ENCODE assay signal across 13 cellular contexts in genomic region chr14:68376067-68376810, GRCh38.
DNase-seq lines count a peak whose midpoint lies in the region; ATAC-seq and TF ChIP-seq lines count a peak whose summit lies in the region.
"Had no signal": no experiment of that assay in that cellular context is flagged by ENCODE, and none has a peak within 500 bp of the region (broad histone marks: within the 10 kb centered on the region; RNA-seq: fewer than 3 reads in every experiment).

No MANE protein-coding gene starts in this region.

- peak overlapping the region; percentile 9 for H3K4me3 Mint-ChIP-seq in activated naive CD8-positive, alpha-beta T cell
- no peak overlapping the region for H3K4me3 Mint-ChIP-seq in activated naive CD8-positive, alpha-beta T cell treated with anti-CD3 and anti-CD28 coated beads, Interleukin-2, amount 50 U/mL, for 24 hours
- no peak overlapping the region for H3K4me3 Mint-ChIP-seq in osteocyte (ENCODE audit: unreplicated experiment)
- H3K4me3 Mint-ChIP-seq: stimulated activated naive CD8-positive, alpha-beta T cell treated with anti-CD3 and anti-CD28 coated beads, Interleukin-15, amount 100 ng/mL, for 72 hours had no signal

- peaks cover 74% of the 10 kb centered on the region for H3K4me1 Mint-ChIP-seq in activated naive CD8-positive, alpha-beta T cell (ENCODE audit: low read depth)
- peaks cover 69% of the 10 kb centered on the region for H3K4me1 Mint-ChIP-seq in activated naive CD8-positive, alpha-beta T cell treated with anti-CD3 and anti-CD28 coated beads, Interleukin-2, amount 50 U/mL, for 24 hours
- peaks cover 15% of the 10 kb centered on the region for H3K4me1 Mint-ChIP-seq in osteocyte (ENCODE audit: unreplicated experiment)

- H3K9me3 ChIP-seq in muscle layer of colon (ENCODE audit: low read length) (no peaks in the 10 kb centered on the region), transverse colon (no peaks in the 10 kb centered on the region)

- TF ChIP-seq EP300 in transverse colon (IDR thresholded peaks at IDR 0.05; ENCODE audit: low read depth): no peak

- no peak overlapping the region for H3K4me3 ChIP-seq in muscle layer of colon (ENCODE audit: low read depth in 1 of 2, low read length in 2 of 2)
- no peak overlapping the region for H3K4me3 ChIP-seq in transverse colon

- ATAC-seq in activated naive CD8-positive, alpha-beta T cell treated with anti-CD3 and anti-CD28 coated beads, Interleukin-2, amount 50 U/mL, for 24 hours: no peak
- ATAC-seq: stimulated activated naive CD8-positive, alpha-beta T cell treated with anti-CD3 and anti-CD28 coated beads, Interleukin-15, amount 100 ng/mL, for 72 hours had no signal

- H3K9me3 Mint-ChIP-seq in activated naive CD8-positive, alpha-beta T cell (ENCODE audit: low read depth): peaks cover 4% of the 10 kb centered on the region
- H3K9me3 Mint-ChIP-seq in activated naive CD8-positive, alpha-beta T cell treated with anti-CD3 and anti-CD28 coated beads, Interleukin-2, amount 50 U/mL, for 24 hours: no peaks in the 10 kb centered on the region
- peaks cover 4% of the 10 kb centered on the region for H3K9me3 Mint-ChIP-seq in osteocyte (ENCODE audit: unreplicated experiment)

- in situ Hi-C loops in transverse colon (cut with MboI; ENCODE audit: low pct_ligation_motif_present in 1 of 4, low pct_unique_long_range_greater_than_20kb in 1 of 4, low sequenced_read_pairs in 3 of 4): no loop called here

- intact Hi-C loops in transverse colon (cut with DNase I; ENCODE audit: low total_unique reads): loop anchor here (5.0 kb wide), 1 partner anchor 79 kb away; no protein-coding TSS in a partner anchor

- H3K27me3 ChIP-seq in muscle layer of colon (ENCODE audit: control insufficient read depth in 1 of 2, insufficient read depth in 2 of 2, low read length in 2 of 2) (no peaks in the 10 kb centered on the region), transverse colon (no peaks in the 10 kb centered on the region)

- WGBS in transverse colon (ENCODE audit: low coverage in 1 of 2), 2 donors: 76 to 79% methylated on average over 2 of the region's 2 CpGs

- peaks cover 6% of the 10 kb centered on the region for H3K36me3 Mint-ChIP-seq in activated naive CD8-positive, alpha-beta T cell
- H3K36me3 Mint-ChIP-seq in activated naive CD8-positive, alpha-beta T cell treated with anti-CD3 and anti-CD28 coated beads, Interleukin-2, amount 50 U/mL, for 24 hours (ENCODE audit: low read depth): no peaks in the 10 kb centered on the region
- H3K36me3 Mint-ChIP-seq in osteocyte (ENCODE audit: unreplicated experiment): no peaks in the 10 kb centered on the region

- H3K27ac Mint-ChIP-seq in activated naive CD8-positive, alpha-beta T cell: peak overlapping the region; percentile 61
- no peak overlapping the region for H3K27ac Mint-ChIP-seq in activated naive CD8-positive, alpha-beta T cell treated with anti-CD3 and anti-CD28 coated beads, Interleukin-2, amount 50 U/mL, for 24 hours
- no peak overlapping the region for H3K27ac Mint-ChIP-seq in osteocyte (ENCODE audit: unreplicated experiment)

- H3K4me1 ChIP-seq in muscle layer of colon (ENCODE audit: insufficient read depth, low read length): peaks cover 49% of the 10 kb centered on the region
- H3K4me1 ChIP-seq in transverse colon: peaks cover 23 to 43% (median 29%) of the 10 kb centered on the region in 4 donors

- H3K9ac ChIP-seq in muscle layer of colon (ENCODE audit: low read length): no peak overlapping the region

- H3K27ac ChIP-seq in muscle layer of colon (ENCODE audit: low read depth, low read length) (peak overlapping the region; percentile 84), transverse colon (peak overlapping the region; percentile 61 to 78 (median 71))
- H3K27ac ChIP-seq: HL-60 had no signal

- H3K36me3 ChIP-seq in muscle layer of colon (ENCODE audit: insufficient read depth, low read length): no peaks in the 10 kb centered on the region
- H3K36me3 ChIP-seq in transverse colon: no peaks in the 10 kb centered on the region

- TF ChIP-seq CTCF in transverse colon (IDR thresholded peaks at IDR 0.05) (no peak), osteocyte (IDR thresholded peaks at IDR 0.05) (no peak)

- DNase-seq in activated naive CD8-positive, alpha-beta T cell treated with anti-CD3 and anti-CD28 coated beads, Interleukin-2, amount 50 U/mL, for 24 hours: no peak
- DNase-seq in astrocyte of the hippocampus (ENCODE audit: low read depth, low spot score): peak; percentile 87
- DNase-seq in transverse colon: no peak
- DNase-seq in osteocyte (ENCODE audit: extremely low spot score, unreplicated experiment): no peak
- no peak for DNase-seq in stimulated activated CD4-positive, alpha-beta T cell treated with anti-CD3 and anti-CD28 coated beads, Interleukin-4, amount 100 ng/mL, for 4 hours
- DNase-seq in SKM-1 treated with dmso at 0.1 percent for 144 hours (lab: John Stamatoyannopoulos, UW; ENCODE audit: unreplicated experiment): no peak
- DNase-seq: ACHN; NCI-H1694 treated with DMSO at 0.1 percent for 48 hours; stimulated activated CD4-positive, alpha-beta T cell treated with anti-CD3 and anti-CD28 coated beads, Interleukin-1b, Interleukin-23, amount 100 ng/mL, for 48 hours; stimulated activated naive CD8-positive, alpha-beta T cell treated with anti-CD3 and anti-CD28 coated beads, Interleukin-15, amount 100 ng/mL, for 72 hours had no signal

- no peaks in the 10 kb centered on the region for H3K27me3 Mint-ChIP-seq in activated naive CD8-positive, alpha-beta T cell
- no peaks in the 10 kb centered on the region for H3K27me3 Mint-ChIP-seq in activated naive CD8-positive, alpha-beta T cell treated with anti-CD3 and anti-CD28 coated beads, Interleukin-2, amount 50 U/mL, for 24 hours
- no peaks in the 10 kb centered on the region for H3K27me3 Mint-ChIP-seq in osteocyte (ENCODE audit: unreplicated experiment)
- H3K27me3 Mint-ChIP-seq: stimulated activated naive CD8-positive, alpha-beta T cell treated with anti-CD3 and anti-CD28 coated beads, Interleukin-15, amount 100 ng/mL, for 72 hours had no signal

- no peak for TF ChIP-seq POLR2A in transverse colon (IDR thresholded peaks at IDR 0.05)
